1 cellular context compared by ENCODE assay signal in genomic region chr20:3408251-3408637, GRCh38.
A peak's percentile ranks its signal among the peaks of the same experiment; 100 is the strongest.
TF ChIP-seq lines count a peak whose summit lies in the region.

No MANE protein-coding gene starts in this region.

TF ChIP-seq in HepG2, 621 proteins besides CTCF, POLR2A, EP300 and RAD21 (continued from another document and continues in another):
- TF ChIP-seq, protein P1, sequence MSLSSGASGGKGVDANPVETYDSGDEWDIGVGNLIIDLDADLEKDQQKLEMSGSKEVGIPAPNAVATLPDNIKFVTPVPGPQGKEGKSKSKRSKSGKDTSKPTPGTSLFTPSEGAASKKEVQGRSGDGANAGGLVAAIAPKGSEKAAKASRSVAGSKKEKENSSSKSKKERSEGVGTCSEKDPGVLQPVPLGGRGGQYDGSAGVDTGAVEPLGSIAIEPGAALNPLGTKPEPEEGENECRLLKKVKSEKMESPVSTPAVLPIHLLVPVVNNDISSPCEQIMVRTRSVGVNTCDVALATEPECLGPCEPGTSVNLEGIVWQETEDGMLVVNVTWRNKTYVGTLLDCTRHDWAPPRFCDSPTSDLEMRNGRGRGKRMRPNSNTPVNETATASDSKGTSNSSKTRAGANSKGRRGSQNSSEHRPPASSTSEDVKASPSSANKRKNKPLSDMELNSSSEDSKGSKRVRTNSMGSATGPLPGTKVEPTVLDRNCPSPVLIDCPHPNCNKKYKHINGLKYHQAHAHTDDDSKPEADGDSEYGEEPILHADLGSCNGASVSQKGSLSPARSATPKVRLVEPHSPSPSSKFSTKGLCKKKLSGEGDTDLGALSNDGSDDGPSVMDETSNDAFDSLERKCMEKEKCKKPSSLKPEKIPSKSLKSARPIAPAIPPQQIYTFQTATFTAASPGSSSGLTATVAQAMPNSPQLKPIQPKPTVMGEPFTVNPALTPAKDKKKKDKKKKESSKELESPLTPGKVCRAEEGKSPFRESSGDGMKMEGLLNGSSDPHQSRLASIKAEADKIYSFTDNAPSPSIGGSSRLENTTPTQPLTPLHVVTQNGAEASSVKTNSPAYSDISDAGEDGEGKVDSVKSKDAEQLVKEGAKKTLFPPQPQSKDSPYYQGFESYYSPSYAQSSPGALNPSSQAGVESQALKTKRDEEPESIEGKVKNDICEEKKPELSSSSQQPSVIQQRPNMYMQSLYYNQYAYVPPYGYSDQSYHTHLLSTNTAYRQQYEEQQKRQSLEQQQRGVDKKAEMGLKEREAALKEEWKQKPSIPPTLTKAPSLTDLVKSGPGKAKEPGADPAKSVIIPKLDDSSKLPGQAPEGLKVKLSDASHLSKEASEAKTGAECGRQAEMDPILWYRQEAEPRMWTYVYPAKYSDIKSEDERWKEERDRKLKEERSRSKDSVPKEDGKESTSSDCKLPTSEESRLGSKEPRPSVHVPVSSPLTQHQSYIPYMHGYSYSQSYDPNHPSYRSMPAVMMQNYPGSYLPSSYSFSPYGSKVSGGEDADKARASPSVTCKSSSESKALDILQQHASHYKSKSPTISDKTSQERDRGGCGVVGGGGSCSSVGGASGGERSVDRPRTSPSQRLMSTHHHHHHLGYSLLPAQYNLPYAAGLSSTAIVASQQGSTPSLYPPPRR (CRISPR knock-in tag; IDR thresholded peaks at IDR 0.05; ENCODE audit: borderline replicate concordance), result no peak
- TF ChIP-seq ETS1 (CRISPR knock-in tag; IDR thresholded peaks at IDR 0.05), result no peak
- TF ChIP-seq KDM3A (CRISPR knock-in tag; IDR thresholded peaks at IDR 0.05; ENCODE audit: low read depth), result no peak
- no peak for TF ChIP-seq TEF (CRISPR knock-in tag; IDR thresholded peaks at IDR 0.05)
- 0 out of 2 replicates have a peak, but pooled peaks have one; percentile 13 for TF ChIP-seq DMTF1 (CRISPR knock-in tag; IDR thresholded peaks at IDR 0.05)
- TF ChIP-seq JUND (CRISPR knock-in tag; IDR thresholded peaks at IDR 0.05), result no peak
- no peak for TF ChIP-seq ZNF781 (CRISPR knock-in tag; IDR thresholded peaks at IDR 0.05; ENCODE audit: borderline replicate concordance, not compliant biosample characterization)
- TF ChIP-seq, protein P2, sequence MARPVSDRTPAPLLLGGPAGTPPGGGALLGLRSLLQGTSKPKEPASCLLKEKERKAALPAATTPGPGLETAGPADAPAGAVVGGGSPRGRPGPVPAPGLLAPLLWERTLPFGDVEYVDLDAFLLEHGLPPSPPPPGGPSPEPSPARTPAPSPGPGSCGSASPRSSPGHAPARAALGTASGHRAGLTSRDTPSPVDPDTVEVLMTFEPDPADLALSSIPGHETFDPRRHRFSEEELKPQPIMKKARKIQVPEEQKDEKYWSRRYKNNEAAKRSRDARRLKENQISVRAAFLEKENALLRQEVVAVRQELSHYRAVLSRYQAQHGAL (CRISPR knock-in tag; IDR thresholded peaks at IDR 0.05; ENCODE audit: not compliant biosample characterization), result no peak
- TF ChIP-seq UBTF (CRISPR knock-in tag; IDR thresholded peaks at IDR 0.05), result no peak
- no peak for TF ChIP-seq SCMH1 (CRISPR knock-in tag; IDR thresholded peaks at IDR 0.05; ENCODE audit: borderline replicate concordance)
- no peak for TF ChIP-seq TEAD2 (CRISPR knock-in tag; IDR thresholded peaks at IDR 0.05)
- TF ChIP-seq ZNF577 (CRISPR knock-in tag; IDR thresholded peaks at IDR 0.05; ENCODE audit: borderline replicate concordance, low read depth), result no peak
- TF ChIP-seq, protein P3, sequence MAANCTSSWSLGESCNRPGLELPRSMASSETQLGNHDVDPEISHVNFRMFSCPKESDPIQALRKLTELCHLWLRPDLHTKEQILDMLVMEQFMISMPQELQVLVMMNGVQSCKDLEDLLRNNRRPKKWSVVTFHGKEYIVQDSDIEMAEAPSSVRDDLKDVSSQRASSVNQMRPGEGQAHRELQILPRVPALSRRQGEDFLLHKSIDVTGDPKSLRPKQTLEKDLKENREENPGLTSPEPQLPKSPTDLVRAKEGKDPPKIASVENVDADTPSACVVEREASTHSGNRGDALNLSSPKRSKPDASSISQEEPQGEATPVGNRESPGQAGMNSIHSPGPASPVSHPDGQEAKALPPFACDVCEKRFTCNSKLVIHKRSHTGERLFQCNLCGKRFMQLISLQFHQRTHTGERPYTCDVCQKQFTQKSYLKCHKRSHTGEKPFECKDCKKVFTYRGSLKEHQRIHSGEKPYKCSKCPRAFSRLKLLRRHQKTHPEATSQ (CRISPR knock-in tag; IDR thresholded peaks at IDR 0.05; ENCODE audit: borderline replicate concordance), result peak; percentile 91; the same call in 1 of the 2 replicates
- no peak for TF ChIP-seq MLLT10 (CRISPR knock-in tag; IDR thresholded peaks at IDR 0.05)
- no peak for TF ChIP-seq ZKSCAN1 (IDR thresholded peaks at IDR 0.05; ENCODE audit: low read length)
- TF ChIP-seq, protein P4, sequence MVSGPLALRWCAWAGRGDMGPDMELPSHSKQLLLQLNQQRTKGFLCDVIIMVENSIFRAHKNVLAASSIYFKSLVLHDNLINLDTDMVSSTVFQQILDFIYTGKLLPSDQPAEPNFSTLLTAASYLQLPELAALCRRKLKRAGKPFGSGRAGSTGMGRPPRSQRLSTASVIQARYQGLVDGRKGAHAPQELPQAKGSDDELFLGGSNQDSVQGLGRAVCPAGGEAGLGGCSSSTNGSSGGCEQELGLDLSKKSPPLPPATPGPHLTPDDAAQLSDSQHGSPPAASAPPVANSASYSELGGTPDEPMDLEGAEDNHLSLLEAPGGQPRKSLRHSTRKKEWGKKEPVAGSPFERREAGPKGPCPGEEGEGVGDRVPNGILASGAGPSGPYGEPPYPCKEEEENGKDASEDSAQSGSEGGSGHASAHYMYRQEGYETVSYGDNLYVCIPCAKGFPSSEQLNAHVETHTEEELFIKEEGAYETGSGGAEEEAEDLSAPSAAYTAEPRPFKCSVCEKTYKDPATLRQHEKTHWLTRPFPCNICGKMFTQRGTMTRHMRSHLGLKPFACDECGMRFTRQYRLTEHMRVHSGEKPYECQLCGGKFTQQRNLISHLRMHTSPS (CRISPR knock-in tag; IDR thresholded peaks at IDR 0.05; ENCODE audit: low read depth), result no peak
- TF ChIP-seq ZNF557 (CRISPR knock-in tag; IDR thresholded peaks at IDR 0.05), result no peak
- TF ChIP-seq SSRP1 (CRISPR knock-in tag; IDR thresholded peaks at IDR 0.05), result no peak
- no peak for TF ChIP-seq ZNF530 (CRISPR knock-in tag; IDR thresholded peaks at IDR 0.05; ENCODE audit: low read depth)
- TF ChIP-seq TAF15 (IDR thresholded peaks at IDR 0.05; ENCODE audit: low read depth, low read length, poor library complexity, severe bottlenecking), result no peak
- TF ChIP-seq ZNF780A (CRISPR knock-in tag; IDR thresholded peaks at IDR 0.05), result no peak
- TF ChIP-seq BORCS8-MEF2B (CRISPR knock-in tag; IDR thresholded peaks at IDR 0.05), result no peak; the same call in 1 of the 2 replicates
- TF ChIP-seq PCBP2 (optimal IDR thresholded peaks at IDR 0.05; ENCODE audit: low read depth, low read length, poor library complexity, severe bottlenecking), result no peak
- no peak for TF ChIP-seq ZNF235 (CRISPR knock-in tag; IDR thresholded peaks at IDR 0.05; ENCODE audit: borderline replicate concordance)
- no peak for TF ChIP-seq IKZF4 (CRISPR knock-in tag; IDR thresholded peaks at IDR 0.05; ENCODE audit: borderline replicate concordance, low read depth, not compliant biosample characterization)
- no peak for TF ChIP-seq PAX8 (CRISPR knock-in tag; IDR thresholded peaks at IDR 0.05; ENCODE audit: borderline replicate concordance)
- TF ChIP-seq KLF11 (CRISPR knock-in tag; IDR thresholded peaks at IDR 0.05), result no peak
- TF ChIP-seq ZNF207 (IDR thresholded peaks at IDR 0.05; ENCODE audit: borderline replicate concordance), result no peak
- no peak for TF ChIP-seq NCOA2 (CRISPR knock-in tag; IDR thresholded peaks at IDR 0.05)
- TF ChIP-seq ZBTB7B (CRISPR knock-in tag; IDR thresholded peaks at IDR 0.05), result no peak
- TF ChIP-seq ZNF75D (CRISPR knock-in tag; IDR thresholded peaks at IDR 0.05; ENCODE audit: borderline replicate concordance), result no peak
- no peak for TF ChIP-seq GATAD2A (CRISPR knock-in tag; IDR thresholded peaks at IDR 0.05)
- TF ChIP-seq ZNF460 (CRISPR knock-in tag; IDR thresholded peaks at IDR 0.05; ENCODE audit: borderline replicate concordance), result no peak
- TF ChIP-seq SALL1 (CRISPR knock-in tag; IDR thresholded peaks at IDR 0.05), result no peak
- TF ChIP-seq LCORL (IDR thresholded peaks at IDR 0.05), result no peak
- TF ChIP-seq LCORL (CRISPR knock-in tag; IDR thresholded peaks at IDR 0.05), result peak; percentile 10; the same call in 1 of the 2 replicates
- no peak for TF ChIP-seq ZSCAN12 (CRISPR knock-in tag; IDR thresholded peaks at IDR 0.05)
- no peak for TF ChIP-seq ZFP90 (CRISPR knock-in tag; IDR thresholded peaks at IDR 0.05; ENCODE audit: borderline replicate concordance)
- TF ChIP-seq ZNF574 (CRISPR knock-in tag; IDR thresholded peaks at IDR 0.05), result no peak
- no peak for TF ChIP-seq CBX2 (IDR thresholded peaks at IDR 0.05; ENCODE audit: low read depth, low read length)
- TF ChIP-seq CBX2 (CRISPR knock-in tag; IDR thresholded peaks at IDR 0.05; ENCODE audit: low read depth), result no peak
- TF ChIP-seq CREM (IDR thresholded peaks at IDR 0.05), result no peak
- TF ChIP-seq CREM (CRISPR knock-in tag; IDR thresholded peaks at IDR 0.05), result no peak
- TF ChIP-seq ZNF703 (CRISPR knock-in tag; IDR thresholded peaks at IDR 0.05; ENCODE audit: borderline replicate concordance), result no peak
- no peak for TF ChIP-seq NPAS2 (CRISPR knock-in tag; IDR thresholded peaks at IDR 0.05; ENCODE audit: borderline replicate concordance)
- no peak for TF ChIP-seq ZNF468 (CRISPR knock-in tag; IDR thresholded peaks at IDR 0.05)
- no peak for TF ChIP-seq RAD51 (IDR thresholded peaks at IDR 0.05; ENCODE audit: borderline replicate concordance)
